Comparison of ENCODE assay signal across 8 cellular contexts in the genomic region with DNA sequence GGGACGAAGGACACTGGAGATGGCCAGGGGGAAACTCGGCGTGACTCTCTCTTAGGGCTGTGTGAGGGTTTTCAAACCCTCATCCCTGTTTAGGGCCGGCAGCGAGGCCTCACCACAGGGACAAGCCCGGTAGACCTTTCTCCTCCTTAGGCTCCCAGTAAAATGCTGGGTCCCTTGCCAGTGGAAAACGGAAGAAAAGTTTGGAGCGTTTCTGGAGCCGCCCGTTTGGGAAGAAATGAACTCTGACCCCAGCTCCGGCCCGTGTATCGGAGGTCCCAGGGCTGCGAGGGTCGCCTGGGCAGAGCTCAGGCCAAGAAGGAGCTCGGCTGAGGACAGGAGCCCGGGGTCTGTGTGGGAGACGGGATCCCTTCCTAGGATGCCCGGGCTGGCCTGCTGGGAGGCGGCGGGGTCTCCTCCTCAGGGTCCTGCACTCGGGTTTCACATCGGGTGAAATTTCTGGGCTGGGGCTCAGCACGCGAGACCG. TPM values are rescaled to one million over a fixed set of nuclear protein-coding genes. Genes with fewer than 3 reads are reported as not detected.
DNase-seq lines count a peak whose midpoint lies in the region; ATAC-seq and TF ChIP-seq lines count a peak whose summit lies in the region.

No MANE protein-coding gene starts in this region.

- peaks cover 2% of the 10 kb centered on the region for H3K27me3 Mint-ChIP-seq in activated B cell treated with CpG ODN at 0.5 μM for 24 hours

- peak overlapping the region; percentile 67 for H3K27ac Mint-ChIP-seq in activated B cell treated with CpG ODN at 0.5 μM for 24 hours

- H3K27ac ChIP-seq in heart left ventricle = peak overlapping the region; percentile 81 to 94 (median 88)

- intact Hi-C loops in activated B cell treated with CpG ODN at 0.5 μM for 24 hours (cut with micrococcal nuclease) = loop anchor here (1.0 to 10.0 kb wide), 9 partner anchors 8 to 1193 kb away; a partner anchor contains a TSS
- intact Hi-C loops in heart left ventricle (cut with DNase I) = loop anchor here in 1 of 10 donors (5.0 kb wide), 1 partner anchor 124 kb away; a partner anchor contains a TSS
- intact Hi-C loops in sciatic nerve (cut with DNase I) = no loop called here

- ATAC-seq in activated B cell treated with CpG ODN at 0.5 μM for 24 hours (ENCODE audit: low read depth) = no peak
- ATAC-seq in heart left ventricle = peak in 3 of 4 donors; percentile 11 to 37 (median 25)
- peak; percentile 36 for ATAC-seq in sciatic nerve
- ATAC-seq in GM19328 (IDR thresholded peaks at IDR 0.05; ENCODE audit: unreplicated experiment) = no peak
- ATAC-seq in HG02852 (IDR thresholded peaks at IDR 0.05; ENCODE audit: unreplicated experiment) = no peak

- 0 to 1% (median 0%) methylated on average over 18 to 26 of the region's 26 CpGs for WGBS in heart left ventricle, 4 donors

- H3K4me3 ChIP-seq in AG04449 (ENCODE audit: low read depth, low read length) = peak overlapping the region; percentile 72
- peak overlapping the region; percentile 58 for H3K4me3 ChIP-seq in HAP-1
- H3K4me3 ChIP-seq in heart left ventricle = peak overlapping the region; percentile 47 to 84 (median 73)

- no peak for TF ChIP-seq CTCF in AG04449 (IDR thresholded peaks at IDR 0.05; ENCODE audit: insufficient read depth, low read length, missing control alignments)
- no peak for TF ChIP-seq CTCF in activated B cell treated with CpG ODN at 0.5 μM for 24 hours (IDR thresholded peaks at IDR 0.05)
- no peak for TF ChIP-seq CTCF in heart left ventricle (IDR thresholded peaks at IDR 0.05)

- in situ Hi-C loops in HAP-1 (cut with MboI; ENCODE audit: low sequenced_read_pairs) = no loop called here

- DNase-seq in AG04449 (ENCODE audit: low read depth, low spot score) (no peak), HAP-1 (ENCODE audit: low spot score in 2 of 2) (peak in 1 of 2 experiments; percentile 57), activated B cell treated with CpG ODN at 0.5 μM for 24 hours (no peak), heart left ventricle (peak in 1 of 5 donors; percentile 42), sciatic nerve (ENCODE audit: low spot score) (peak; percentile 66), OCI-M2 (lab: John Stamatoyannopoulos, UW; ENCODE audit: unreplicated experiment) (no peak)

- CTCF ChIA-PET in AG04449 (lab: Yijun Ruan, JAX) = interaction anchor here (1.0 to 2.3 kb wide), 7 partner anchors 8 to 126 kb away, joined by 3 to 9 read pairs (median 4); no protein-coding TSS in a partner anchor
- CTCF ChIA-PET in activated B cell treated with CpG ODN at 0.5 μM for 24 hours (lab: Charles Lee) = interaction anchor here (0.6 to 1.6 kb wide), 4 partner anchors 8 to 154 kb away, joined by 3 to 8 read pairs (median 4); no protein-coding TSS in a partner anchor

- POLR2A ChIA-PET in AG04449 (lab: Yijun Ruan, JAX) (interaction anchor here (0.9 to 1.4 kb wide), 2 partner anchors 24 to 138 kb away, joined by 3 to 7 read pairs; a partner anchor contains a TSS), activated B cell treated with CpG ODN at 0.5 μM for 24 hours (lab: Charles Lee) (interaction anchor here (0.6 to 3.4 kb wide), 19 partner anchors 8 to 907 kb away, joined by 3 to 33 read pairs (median 4); a partner anchor contains a TSS)

- H3K36me3 Mint-ChIP-seq in activated B cell treated with CpG ODN at 0.5 μM for 24 hours (ENCODE audit: low read depth) = peaks cover 5% of the 10 kb centered on the region

- no peaks in the 10 kb centered on the region for H3K36me3 ChIP-seq in HAP-1 (replicated peaks)
- no peaks in the 10 kb centered on the region for H3K36me3 ChIP-seq in heart left ventricle

- no peaks in the 10 kb centered on the region for H3K27me3 ChIP-seq in HAP-1 (ENCODE audit: low read depth)
- H3K27me3 ChIP-seq in heart left ventricle = peaks cover 0 to 4% (median 0%) of the 10 kb centered on the region in 9 donors

- TF ChIP-seq POLR2A in heart left ventricle (IDR thresholded peaks at IDR 0.05) = no peak

- H3K4me3 Mint-ChIP-seq in activated B cell treated with CpG ODN at 0.5 μM for 24 hours = peak overlapping the region; percentile 85

- H3K4me1 Mint-ChIP-seq in activated B cell treated with CpG ODN at 0.5 μM for 24 hours = peaks cover 23% of the 10 kb centered on the region

- peaks cover 3% of the 10 kb centered on the region for H3K9me3 Mint-ChIP-seq in activated B cell treated with CpG ODN at 0.5 μM for 24 hours

- peaks cover 2% of the 10 kb centered on the region; the same call in 1 of the 2 replicates for H3K4me1 ChIP-seq in HAP-1
- peaks cover 0 to 25% (median 12%) of the 10 kb centered on the region in 12 donors for H3K4me1 ChIP-seq in heart left ventricle

- no peaks in the 10 kb centered on the region for H3K9me3 ChIP-seq in HAP-1
- H3K9me3 ChIP-seq in heart left ventricle = peaks cover 0 to 9% (median 0%) of the 10 kb centered on the region in 12 donors

RNA-seq across cellular contexts. Expression of a gene that starts 23.2 kb away (rescaled TPM):
- total RNA-seq in activated B cell treated with CpG ODN at 0.5 μM for 24 hours = 5.6 and 5.7 TPM in 2 replicates
- total RNA-seq in heart left ventricle = 10 to 100 TPM in 2 of 9 donors, 1 to 10 TPM in 7; 6.7 to 14.3 (median 8.2) TPM
- polyA plus RNA-seq in heart left ventricle = 10 to 100 TPM in 1 of 2 donors, 1 to 10 TPM in 1; 8.7 to 14.2 TPM
- total RNA-seq in sciatic nerve = 9.0 TPM

RNA-seq across cellular contexts. Expression of a gene that starts 29.9 kb away (rescaled TPM):
- total RNA-seq in activated B cell treated with CpG ODN at 0.5 μM for 24 hours (not detected in 2 replicates), heart left ventricle (not detected), sciatic nerve (not detected)
- polyA plus RNA-seq in heart left ventricle = not detected

RNA-seq across cellular contexts. Expression of a gene that starts 45.7 kb away (rescaled TPM):
- total RNA-seq in activated B cell treated with CpG ODN at 0.5 μM for 24 hours = not detected in 2 replicates
- total RNA-seq in heart left ventricle = 10 to 100 TPM in 2 of 9 donors, 1 to 10 TPM in 7; 7.4 to 19.8 (median 8.1) TPM
- 10 to 100 TPM; 13.9 to 17.0 TPM for polyA plus RNA-seq in heart left ventricle
- total RNA-seq in sciatic nerve = 12.3 TPM

RNA-seq across cellular contexts. Expression of a gene that starts 59.0 kb away (rescaled TPM):
- total RNA-seq in activated B cell treated with CpG ODN at 0.5 μM for 24 hours (not detected in 2 replicates), heart left ventricle (not detected), sciatic nerve (not detected)
- polyA plus RNA-seq in heart left ventricle = not detected

Comparison
In these comparisons a context has a peak if more than half of its experiments do, and no peak if none do; other contexts are left out.
1. ATAC-seq: peak in heart left ventricle (3 of 4) and sciatic nerve (single experiment); none in activated B cell treated with CpG ODN at 0.5 μM for 24 hours (single experiment), GM19328 (single experiment) and HG02852 (single experiment).
2. Peak in every context shown above with its lines, with median percentiles within 50 percentile points of each other: H3K4me3 ChIP-seq.